In genomic region chr1:113692824-113693431, GRCh38 we compare ENCODE assay signal across 22 cellular contexts.
"Had no signal": no experiment of that assay in that cellular context is flagged by ENCODE, and none has a peak within 500 bp of the region (broad histone marks: within the 10 kb centered on the region; RNA-seq: fewer than 3 reads in every experiment).

No MANE protein-coding gene starts in this region.

- DNase-seq: Karpas-422, KG1, MG63, NCI-H1092, NCI-H1105 treated with DMSO at 0.1 percent for 48 hours, NCI-H1417 treated with DMSO at 0.1 percent for 48 hours, NCI-H146, NCI-H1694 treated with DMSO at 0.1 percent for 48 hours, NCI-H1930, NCI-H2081, NCI-H2107, NCI-H226, NCI-H446, NCI-H510A, NCI-H524 treated with DMSO at 0.1 percent for 48 hours, NCI-H69, NCI-H774, PC-9, Peyer's patch, SHP77 treated with DMSO at 0.1 percent for 48 hours, SJCRH30 had no signal

- H3K4me2 ChIP-seq: PC-9 had no signal

- ATAC-seq: Right ventricle myocardium inferior had no signal

- H2AFZ ChIP-seq: PC-9 had no signal

- H3K27ac ChIP-seq: PC-9, Peyer's patch, SJCRH30 had no signal

- H3K4me1 ChIP-seq: Peyer's patch, SJCRH30 had no signal

- H3K4me3 ChIP-seq: MG63, PC-9, Peyer's patch, SJCRH30 had no signal

- H3K27me3 ChIP-seq: MG63, Peyer's patch, SJCRH30 had no signal
